20 cellular contexts compared by ENCODE assay signal in the genomic region with DNA sequence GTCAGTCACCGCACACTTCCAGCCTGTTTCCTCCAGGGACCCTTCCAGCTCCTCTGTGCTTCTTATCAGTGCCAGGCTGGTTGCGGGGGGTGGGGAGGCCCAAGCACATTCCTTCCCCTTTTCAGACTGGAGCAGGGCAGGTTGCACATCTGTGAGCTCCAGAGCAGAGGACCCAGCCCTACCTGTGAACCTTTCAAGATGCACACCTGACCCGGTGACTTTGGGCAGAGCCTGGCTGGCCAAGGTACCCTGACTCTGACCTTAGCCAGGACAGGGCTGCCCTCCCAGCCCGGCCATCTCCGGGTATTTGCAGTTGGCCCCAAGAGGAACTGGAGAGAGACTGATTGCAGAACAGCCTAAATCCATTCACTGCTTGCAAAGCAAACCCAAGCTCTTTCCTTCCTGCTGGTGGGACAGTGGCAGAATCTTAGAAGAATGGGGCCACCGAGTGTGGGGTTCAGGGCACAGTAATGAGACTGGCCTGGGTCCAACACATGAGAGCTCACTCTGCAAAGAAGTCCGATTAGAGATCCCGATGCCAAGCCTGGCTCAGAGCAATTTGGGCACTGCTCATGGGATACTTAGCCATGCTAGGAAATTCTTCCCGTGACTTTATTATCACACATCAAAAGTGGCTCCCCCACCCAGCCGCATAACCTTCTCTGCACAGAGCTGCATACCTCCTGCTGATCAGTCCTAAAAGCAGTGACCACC.
DNase-seq lines count a peak whose midpoint lies in the region; ATAC-seq and TF ChIP-seq lines count a peak whose summit lies in the region.
"Had no signal": no experiment of that assay in that cellular context is flagged by ENCODE, and none has a peak within 500 bp of the region (broad histone marks: within the 10 kb centered on the region; RNA-seq: fewer than 3 reads in every experiment).

No MANE protein-coding gene starts in this region.

- no peak for TF ChIP-seq CTCF in foreskin fibroblast (IDR thresholded peaks at IDR 0.05; ENCODE audit: low read depth, low read length)

- ATAC-seq in left lobe of liver = peak; percentile 37
- no peak for ATAC-seq in GM18517 (IDR thresholded peaks at IDR 0.05; ENCODE audit: unreplicated experiment)
- no peak for ATAC-seq in HG03280 (IDR thresholded peaks at IDR 0.05; ENCODE audit: unreplicated experiment)
- no peak for ATAC-seq in GM19467 (IDR thresholded peaks at IDR 0.05; ENCODE audit: unreplicated experiment)
- ATAC-seq: gastrocnemius medialis, left lung, T-cell had no signal

- no peak overlapping the region for H3K4me3 ChIP-seq in foreskin fibroblast (ENCODE audit: low read depth in 1 of 2, low read length in 2 of 2)
- H3K4me3 ChIP-seq: cardiac muscle cell, dorsolateral prefrontal cortex, gastrocnemius medialis, left lung, neural progenitor cell had no signal

- DNase-seq in Ammon's horn (ENCODE audit: low spot score) (peak; percentile 55), KBM-7 (peak; percentile 60), SW480 (ENCODE audit: low spot score) (peak; percentile 20), left lobe of liver (ENCODE audit: low spot score) (no peak), foreskin fibroblast (no peak)
- DNase-seq: activated gamma-delta T cell, amniotic stem cell, gastrocnemius medialis, H7, left lung, NCI-H1694 treated with DMSO at 0.1 percent for 48 hours, NCI-H226, T-cell, WERI-Rb-1 had no signal

- in situ Hi-C loops in KBM-7 (cut with MboI; ENCODE audit: low pct_unique_long_range_greater_than_20kb, low sequenced_read_pairs) = no loop called here

Comparison
In these comparisons a context has a peak if more than half of its experiments do, and no peak if none do; other contexts are left out.
1. DNase-seq: peak in Ammon's horn (single experiment), KBM-7 (single experiment) and SW480 (single experiment); none in left lobe of liver (single experiment) and foreskin fibroblast (0 of 2).